In the genomic region with DNA sequence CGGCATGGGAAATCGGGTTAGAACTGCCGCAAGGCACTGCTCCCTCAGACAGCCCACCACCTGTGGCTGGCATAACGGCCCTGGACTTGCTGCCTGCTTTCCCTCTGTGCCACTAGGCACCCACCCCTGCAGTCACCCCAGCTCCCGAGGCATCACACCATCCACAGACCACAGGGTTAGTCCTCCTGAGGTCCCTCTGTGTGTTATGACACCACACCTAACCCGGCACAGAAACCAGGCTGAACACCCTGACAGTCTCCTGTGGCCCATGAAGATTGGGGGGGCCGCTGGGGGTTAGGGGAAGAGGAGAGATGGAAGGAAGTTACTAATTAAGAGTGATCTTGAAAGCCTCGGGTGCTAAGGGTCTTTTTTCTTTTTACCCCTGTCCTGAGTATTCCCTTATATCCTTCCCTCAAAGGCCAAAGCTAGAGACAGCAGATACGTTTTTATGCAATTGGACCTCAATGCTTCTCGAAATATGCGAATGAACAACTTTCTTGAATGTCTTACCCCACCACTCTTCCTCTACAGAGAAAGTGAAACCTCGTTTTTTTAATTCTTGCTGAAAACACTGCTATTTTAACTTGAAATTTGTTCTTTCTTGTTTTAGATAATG, we compare ENCODE assay signal across 1 cellular context.
A peak's percentile ranks its signal among the peaks of the same experiment; 100 is the strongest.
TF ChIP-seq lines count a peak whose summit lies in the region.

No MANE protein-coding gene starts in this region.

TF ChIP-seq in GM12878, 131 proteins besides CTCF, POLR2A, EP300 and RAD21 (continued from another document and continues in another):
- TF ChIP-seq, protein P1, sequence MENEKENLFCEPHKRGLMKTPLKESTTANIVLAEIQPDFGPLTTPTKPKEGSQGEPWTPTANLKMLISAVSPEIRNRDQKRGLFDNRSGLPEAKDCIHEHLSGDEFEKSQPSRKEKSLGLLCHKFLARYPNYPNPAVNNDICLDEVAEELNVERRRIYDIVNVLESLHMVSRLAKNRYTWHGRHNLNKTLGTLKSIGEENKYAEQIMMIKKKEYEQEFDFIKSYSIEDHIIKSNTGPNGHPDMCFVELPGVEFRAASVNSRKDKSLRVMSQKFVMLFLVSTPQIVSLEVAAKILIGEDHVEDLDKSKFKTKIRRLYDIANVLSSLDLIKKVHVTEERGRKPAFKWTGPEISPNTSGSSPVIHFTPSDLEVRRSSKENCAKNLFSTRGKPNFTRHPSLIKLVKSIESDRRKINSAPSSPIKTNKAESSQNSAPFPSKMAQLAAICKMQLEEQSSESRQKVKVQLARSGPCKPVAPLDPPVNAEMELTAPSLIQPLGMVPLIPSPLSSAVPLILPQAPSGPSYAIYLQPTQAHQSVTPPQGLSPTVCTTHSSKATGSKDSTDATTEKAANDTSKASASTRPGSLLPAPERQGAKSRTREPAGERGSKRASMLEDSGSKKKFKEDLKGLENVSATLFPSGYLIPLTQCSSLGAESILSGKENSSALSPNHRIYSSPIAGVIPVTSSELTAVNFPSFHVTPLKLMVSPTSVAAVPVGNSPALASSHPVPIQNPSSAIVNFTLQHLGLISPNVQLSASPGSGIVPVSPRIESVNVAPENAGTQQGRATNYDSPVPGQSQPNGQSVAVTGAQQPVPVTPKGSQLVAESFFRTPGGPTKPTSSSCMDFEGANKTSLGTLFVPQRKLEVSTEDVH (IDR thresholded peaks at IDR 0.05; ENCODE audit: low read depth, partially characterized antibody), result peak; percentile 52
- TF ChIP-seq MYB (IDR thresholded peaks at IDR 0.05; ENCODE audit: borderline replicate concordance, low read depth, low read length) (no peak), BMI1 (IDR thresholded peaks at IDR 0.05; ENCODE audit: borderline replicate concordance) (no peak), FOXK2 (IDR thresholded peaks at IDR 0.05) (no peak), ATF7 (IDR thresholded peaks at IDR 0.05; ENCODE audit: low read depth) (peak; percentile 64), RELA (IDR thresholded peaks at IDR 0.05; ENCODE audit: borderline replicate concordance, partially characterized antibody) (no peak), STAT1 (conservative IDR thresholded peaks at IDR 0.05) (no peak), NFYA (IDR thresholded peaks at IDR 0.05; ENCODE audit: borderline replicate concordance, low read depth, low read length) (no peak), NR2C1 (IDR thresholded peaks at IDR 0.05) (no peak), RUNX3 (IDR thresholded peaks at IDR 0.05; ENCODE audit: low read length) (peak; percentile 81), ZZZ3 (IDR thresholded peaks at IDR 0.05; ENCODE audit: control insufficient read depth, insufficient read length, low read depth) (no peak), PAX8 (IDR thresholded peaks at IDR 0.05) (no peak; the same call in 1 of the 2 replicates), BACH1 (IDR thresholded peaks at IDR 0.05; ENCODE audit: borderline replicate concordance) (peak; percentile 76; the same call in 1 of the 2 replicates), CREM (IDR thresholded peaks at IDR 0.05; ENCODE audit: low read depth) (peak; percentile 39), TAF1 (IDR thresholded peaks at IDR 0.05; ENCODE audit: borderline replicate concordance, low read depth, low read length) (peak; percentile 59; the same call in 1 of the 2 replicates), HDGF (IDR thresholded peaks at IDR 0.05) (peak; percentile 81; the same call in 1 of the 2 replicates), GABPA (IDR thresholded peaks at IDR 0.05; ENCODE audit: low read depth) (no peak), MYC (IDR thresholded peaks at IDR 0.05; ENCODE audit: insufficient read depth, insufficient read length, insufficient replicate concordance, low read length, severe bottlenecking) (no peak)
- TF ChIP-seq, protein P2, sequence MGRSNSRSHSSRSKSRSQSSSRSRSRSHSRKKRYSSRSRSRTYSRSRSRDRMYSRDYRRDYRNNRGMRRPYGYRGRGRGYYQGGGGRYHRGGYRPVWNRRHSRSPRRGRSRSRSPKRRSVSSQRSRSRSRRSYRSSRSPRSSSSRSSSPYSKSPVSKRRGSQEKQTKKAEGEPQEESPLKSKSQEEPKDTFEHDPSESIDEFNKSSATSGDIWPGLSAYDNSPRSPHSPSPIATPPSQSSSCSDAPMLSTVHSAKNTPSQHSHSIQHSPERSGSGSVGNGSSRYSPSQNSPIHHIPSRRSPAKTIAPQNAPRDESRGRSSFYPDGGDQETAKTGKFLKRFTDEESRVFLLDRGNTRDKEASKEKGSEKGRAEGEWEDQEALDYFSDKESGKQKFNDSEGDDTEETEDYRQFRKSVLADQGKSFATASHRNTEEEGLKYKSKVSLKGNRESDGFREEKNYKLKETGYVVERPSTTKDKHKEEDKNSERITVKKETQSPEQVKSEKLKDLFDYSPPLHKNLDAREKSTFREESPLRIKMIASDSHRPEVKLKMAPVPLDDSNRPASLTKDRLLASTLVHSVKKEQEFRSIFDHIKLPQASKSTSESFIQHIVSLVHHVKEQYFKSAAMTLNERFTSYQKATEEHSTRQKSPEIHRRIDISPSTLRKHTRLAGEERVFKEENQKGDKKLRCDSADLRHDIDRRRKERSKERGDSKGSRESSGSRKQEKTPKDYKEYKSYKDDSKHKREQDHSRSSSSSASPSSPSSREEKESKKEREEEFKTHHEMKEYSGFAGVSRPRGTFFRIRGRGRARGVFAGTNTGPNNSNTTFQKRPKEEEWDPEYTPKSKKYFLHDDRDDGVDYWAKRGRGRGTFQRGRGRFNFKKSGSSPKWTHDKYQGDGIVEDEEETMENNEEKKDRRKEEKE (IDR thresholded peaks at IDR 0.05), result no peak
- TF ChIP-seq, protein P3, sequence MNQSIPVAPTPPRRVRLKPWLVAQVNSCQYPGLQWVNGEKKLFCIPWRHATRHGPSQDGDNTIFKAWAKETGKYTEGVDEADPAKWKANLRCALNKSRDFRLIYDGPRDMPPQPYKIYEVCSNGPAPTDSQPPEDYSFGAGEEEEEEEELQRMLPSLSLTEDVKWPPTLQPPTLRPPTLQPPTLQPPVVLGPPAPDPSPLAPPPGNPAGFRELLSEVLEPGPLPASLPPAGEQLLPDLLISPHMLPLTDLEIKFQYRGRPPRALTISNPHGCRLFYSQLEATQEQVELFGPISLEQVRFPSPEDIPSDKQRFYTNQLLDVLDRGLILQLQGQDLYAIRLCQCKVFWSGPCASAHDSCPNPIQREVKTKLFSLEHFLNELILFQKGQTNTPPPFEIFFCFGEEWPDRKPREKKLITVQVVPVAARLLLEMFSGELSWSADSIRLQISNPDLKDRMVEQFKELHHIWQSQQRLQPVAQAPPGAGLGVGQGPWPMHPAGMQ (IDR thresholded peaks at IDR 0.05; ENCODE audit: borderline replicate concordance), result peak; percentile 43; the same call in 1 of the 2 replicates
- TF ChIP-seq, protein P4, sequence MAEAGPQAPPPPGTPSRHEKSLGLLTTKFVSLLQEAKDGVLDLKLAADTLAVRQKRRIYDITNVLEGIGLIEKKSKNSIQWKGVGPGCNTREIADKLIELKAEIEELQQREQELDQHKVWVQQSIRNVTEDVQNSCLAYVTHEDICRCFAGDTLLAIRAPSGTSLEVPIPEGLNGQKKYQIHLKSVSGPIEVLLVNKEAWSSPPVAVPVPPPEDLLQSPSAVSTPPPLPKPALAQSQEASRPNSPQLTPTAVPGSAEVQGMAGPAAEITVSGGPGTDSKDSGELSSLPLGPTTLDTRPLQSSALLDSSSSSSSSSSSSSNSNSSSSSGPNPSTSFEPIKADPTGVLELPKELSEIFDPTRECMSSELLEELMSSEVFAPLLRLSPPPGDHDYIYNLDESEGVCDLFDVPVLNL (IDR thresholded peaks at IDR 0.05; ENCODE audit: low read depth, low read length), result no peak
- TF ChIP-seq, protein P5, sequence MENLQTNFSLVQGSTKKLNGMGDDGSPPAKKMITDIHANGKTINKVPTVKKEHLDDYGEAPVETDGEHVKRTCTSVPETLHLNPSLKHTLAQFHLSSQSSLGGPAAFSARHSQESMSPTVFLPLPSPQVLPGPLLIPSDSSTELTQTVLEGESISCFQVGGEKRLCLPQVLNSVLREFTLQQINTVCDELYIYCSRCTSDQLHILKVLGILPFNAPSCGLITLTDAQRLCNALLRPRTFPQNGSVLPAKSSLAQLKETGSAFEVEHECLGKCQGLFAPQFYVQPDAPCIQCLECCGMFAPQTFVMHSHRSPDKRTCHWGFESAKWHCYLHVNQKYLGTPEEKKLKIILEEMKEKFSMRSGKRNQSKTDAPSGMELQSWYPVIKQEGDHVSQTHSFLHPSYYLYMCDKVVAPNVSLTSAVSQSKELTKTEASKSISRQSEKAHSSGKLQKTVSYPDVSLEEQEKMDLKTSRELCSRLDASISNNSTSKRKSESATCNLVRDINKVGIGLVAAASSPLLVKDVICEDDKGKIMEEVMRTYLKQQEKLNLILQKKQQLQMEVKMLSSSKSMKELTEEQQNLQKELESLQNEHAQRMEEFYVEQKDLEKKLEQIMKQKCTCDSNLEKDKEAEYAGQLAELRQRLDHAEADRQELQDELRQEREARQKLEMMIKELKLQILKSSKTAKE (IDR thresholded peaks at IDR 0.05; ENCODE audit: low read depth, poor library complexity, severe bottlenecking), result peak; percentile 48
- TF ChIP-seq, protein P6, sequence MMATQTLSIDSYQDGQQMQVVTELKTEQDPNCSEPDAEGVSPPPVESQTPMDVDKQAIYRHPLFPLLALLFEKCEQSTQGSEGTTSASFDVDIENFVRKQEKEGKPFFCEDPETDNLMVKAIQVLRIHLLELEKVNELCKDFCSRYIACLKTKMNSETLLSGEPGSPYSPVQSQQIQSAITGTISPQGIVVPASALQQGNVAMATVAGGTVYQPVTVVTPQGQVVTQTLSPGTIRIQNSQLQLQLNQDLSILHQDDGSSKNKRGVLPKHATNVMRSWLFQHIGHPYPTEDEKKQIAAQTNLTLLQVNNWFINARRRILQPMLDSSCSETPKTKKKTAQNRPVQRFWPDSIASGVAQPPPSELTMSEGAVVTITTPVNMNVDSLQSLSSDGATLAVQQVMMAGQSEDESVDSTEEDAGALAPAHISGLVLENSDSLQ (IDR thresholded peaks at IDR 0.05), result peak; percentile 36; the same call in 1 of the 2 replicates
- TF ChIP-seq, protein P7, sequence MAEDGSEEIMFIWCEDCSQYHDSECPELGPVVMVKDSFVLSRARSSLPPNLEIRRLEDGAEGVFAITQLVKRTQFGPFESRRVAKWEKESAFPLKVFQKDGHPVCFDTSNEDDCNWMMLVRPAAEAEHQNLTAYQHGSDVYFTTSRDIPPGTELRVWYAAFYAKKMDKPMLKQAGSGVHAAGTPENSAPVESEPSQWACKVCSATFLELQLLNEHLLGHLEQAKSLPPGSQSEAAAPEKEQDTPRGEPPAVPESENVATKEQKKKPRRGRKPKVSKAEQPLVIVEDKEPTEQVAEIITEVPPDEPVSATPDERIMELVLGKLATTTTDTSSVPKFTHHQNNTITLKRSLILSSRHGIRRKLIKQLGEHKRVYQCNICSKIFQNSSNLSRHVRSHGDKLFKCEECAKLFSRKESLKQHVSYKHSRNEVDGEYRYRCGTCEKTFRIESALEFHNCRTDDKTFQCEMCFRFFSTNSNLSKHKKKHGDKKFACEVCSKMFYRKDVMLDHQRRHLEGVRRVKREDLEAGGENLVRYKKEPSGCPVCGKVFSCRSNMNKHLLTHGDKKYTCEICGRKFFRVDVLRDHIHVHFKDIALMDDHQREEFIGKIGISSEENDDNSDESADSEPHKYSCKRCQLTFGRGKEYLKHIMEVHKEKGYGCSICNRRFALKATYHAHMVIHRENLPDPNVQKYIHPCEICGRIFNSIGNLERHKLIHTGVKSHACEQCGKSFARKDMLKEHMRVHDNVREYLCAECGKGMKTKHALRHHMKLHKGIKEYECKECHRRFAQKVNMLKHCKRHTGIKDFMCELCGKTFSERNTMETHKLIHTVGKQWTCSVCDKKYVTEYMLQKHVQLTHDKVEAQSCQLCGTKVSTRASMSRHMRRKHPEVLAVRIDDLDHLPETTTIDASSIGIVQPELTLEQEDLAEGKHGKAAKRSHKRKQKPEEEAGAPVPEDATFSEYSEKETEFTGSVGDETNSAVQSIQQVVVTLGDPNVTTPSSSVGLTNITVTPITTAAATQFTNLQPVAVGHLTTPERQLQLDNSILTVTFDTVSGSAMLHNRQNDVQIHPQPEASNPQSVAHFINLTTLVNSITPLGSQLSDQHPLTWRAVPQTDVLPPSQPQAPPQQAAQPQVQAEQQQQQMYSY (CRISPR knock-in tag; IDR thresholded peaks at IDR 0.05), result no peak
- TF ChIP-seq, protein P8, sequence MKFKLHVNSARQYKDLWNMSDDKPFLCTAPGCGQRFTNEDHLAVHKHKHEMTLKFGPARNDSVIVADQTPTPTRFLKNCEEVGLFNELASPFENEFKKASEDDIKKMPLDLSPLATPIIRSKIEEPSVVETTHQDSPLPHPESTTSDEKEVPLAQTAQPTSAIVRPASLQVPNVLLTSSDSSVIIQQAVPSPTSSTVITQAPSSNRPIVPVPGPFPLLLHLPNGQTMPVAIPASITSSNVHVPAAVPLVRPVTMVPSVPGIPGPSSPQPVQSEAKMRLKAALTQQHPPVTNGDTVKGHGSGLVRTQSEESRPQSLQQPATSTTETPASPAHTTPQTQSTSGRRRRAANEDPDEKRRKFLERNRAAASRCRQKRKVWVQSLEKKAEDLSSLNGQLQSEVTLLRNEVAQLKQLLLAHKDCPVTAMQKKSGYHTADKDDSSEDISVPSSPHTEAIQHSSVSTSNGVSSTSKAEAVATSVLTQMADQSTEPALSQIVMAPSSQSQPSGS (IDR thresholded peaks at IDR 0.05; ENCODE audit: low read length), result no peak; the same call in 1 of the 2 replicates
- TF ChIP-seq, protein P9, sequence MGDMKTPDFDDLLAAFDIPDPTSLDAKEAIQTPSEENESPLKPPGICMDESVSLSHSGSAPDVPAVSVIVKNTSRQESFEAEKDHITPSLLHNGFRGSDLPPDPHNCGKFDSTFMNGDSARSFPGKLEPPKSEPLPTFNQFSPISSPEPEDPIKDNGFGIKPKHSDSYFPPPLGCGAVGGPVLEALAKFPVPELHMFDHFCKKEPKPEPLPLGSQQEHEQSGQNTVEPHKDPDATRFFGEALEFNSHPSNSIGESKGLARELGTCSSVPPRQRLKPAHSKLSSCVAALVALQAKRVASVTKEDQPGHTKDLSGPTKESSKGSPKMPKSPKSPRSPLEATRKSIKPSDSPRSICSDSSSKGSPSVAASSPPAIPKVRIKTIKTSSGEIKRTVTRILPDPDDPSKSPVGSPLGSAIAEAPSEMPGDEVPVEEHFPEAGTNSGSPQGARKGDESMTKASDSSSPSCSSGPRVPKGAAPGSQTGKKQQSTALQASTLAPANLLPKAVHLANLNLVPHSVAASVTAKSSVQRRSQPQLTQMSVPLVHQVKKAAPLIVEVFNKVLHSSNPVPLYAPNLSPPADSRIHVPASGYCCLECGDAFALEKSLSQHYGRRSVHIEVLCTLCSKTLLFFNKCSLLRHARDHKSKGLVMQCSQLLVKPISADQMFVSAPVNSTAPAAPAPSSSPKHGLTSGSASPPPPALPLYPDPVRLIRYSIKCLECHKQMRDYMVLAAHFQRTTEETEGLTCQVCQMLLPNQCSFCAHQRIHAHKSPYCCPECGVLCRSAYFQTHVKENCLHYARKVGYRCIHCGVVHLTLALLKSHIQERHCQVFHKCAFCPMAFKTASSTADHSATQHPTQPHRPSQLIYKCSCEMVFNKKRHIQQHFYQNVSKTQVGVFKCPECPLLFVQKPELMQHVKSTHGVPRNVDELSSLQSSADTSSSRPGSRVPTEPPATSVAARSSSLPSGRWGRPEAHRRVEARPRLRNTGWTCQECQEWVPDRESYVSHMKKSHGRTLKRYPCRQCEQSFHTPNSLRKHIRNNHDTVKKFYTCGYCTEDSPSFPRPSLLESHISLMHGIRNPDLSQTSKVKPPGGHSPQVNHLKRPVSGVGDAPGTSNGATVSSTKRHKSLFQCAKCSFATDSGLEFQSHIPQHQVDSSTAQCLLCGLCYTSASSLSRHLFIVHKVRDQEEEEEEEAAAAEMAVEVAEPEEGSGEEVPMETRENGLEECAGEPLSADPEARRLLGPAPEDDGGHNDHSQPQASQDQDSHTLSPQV (IDR thresholded peaks at IDR 0.05), result no peak
